Comparison of ENCODE assay signal across 8 cellular contexts in genomic region chr14:55136868-55137785, GRCh38. TPM values are rescaled to one million over a fixed set of nuclear protein-coding genes. Genes with fewer than 3 reads are reported as not detected.
DNase-seq lines count a peak whose midpoint lies in the region; ATAC-seq and TF ChIP-seq lines count a peak whose summit lies in the region.

No MANE protein-coding gene starts in this region.

- TF ChIP-seq CTCF in gastrocnemius medialis (IDR thresholded peaks at IDR 0.05 in 4 of 5, conservative IDR thresholded peaks at IDR 0.05 in 1 of 5): no peak

- no peaks in the 10 kb centered on the region for H3K9me3 ChIP-seq in gastrocnemius medialis

- peak overlapping the region; percentile 46 to 73 (median 56) for H3K27ac ChIP-seq in gastrocnemius medialis

- peaks cover 0 to 19% of the 10 kb centered on the region in 2 donors for H3K36me3 ChIP-seq in gastrocnemius medialis

- H3K4me1 ChIP-seq in gastrocnemius medialis: peaks cover 20 to 32% of the 10 kb centered on the region in 2 donors

- ATAC-seq in gastrocnemius medialis (peak; percentile 55 to 76), HG03432 (IDR thresholded peaks at IDR 0.05; ENCODE audit: unreplicated experiment) (no peak), HG03378 (IDR thresholded peaks at IDR 0.05; ENCODE audit: unreplicated experiment) (no peak)

- in situ Hi-C loops in gastrocnemius medialis (cut with MboI; ENCODE audit: low sequenced_read_pairs in 4 of 4): no loop called here

- no peaks in the 10 kb centered on the region for H3K27me3 ChIP-seq in gastrocnemius medialis

- intact Hi-C loops in gastrocnemius medialis (cut with DNase I; ENCODE audit: low total_unique reads): no loop called here

- DNase-seq in EL (peak; percentile 60), cerebellum (ENCODE audit: low spot score) (peak; percentile 14), inferior parietal cortex (ENCODE audit: extremely low spot score) (peak; percentile 58), gastrocnemius medialis (peak; percentile 30), NCI-H2107 treated with DMSO at 0.1 percent for 48 hours (lab: John Stamatoyannopoulos, UW; ENCODE audit: unreplicated experiment) (no peak), NCI-H774 (lab: John Stamatoyannopoulos, UW) (no peak)

- peak overlapping the region in 3 of 4 donors; percentile 10 to 17 (median 16) for H3K4me3 ChIP-seq in gastrocnemius medialis

- no peak for TF ChIP-seq POLR2A in gastrocnemius medialis (IDR thresholded peaks at IDR 0.05)

RNA-seq across cellular contexts. Expression of gene LGALS3, which starts 8.1 kb away (rescaled TPM):
- 8.3 TPM for total RNA-seq in cerebellum
- 100 to 1,000 TPM in 1 of 4 donors, 10 to 100 TPM in 3; 68.0 to 124 (median 80.6) TPM for total RNA-seq in gastrocnemius medialis

RNA-seq across cellular contexts. Expression of gene DLGAP5, which starts 54.3 kb away (rescaled TPM):
- total RNA-seq in cerebellum (12.6 TPM), gastrocnemius medialis (not detected)

Comparison
In these comparisons a context has a peak if more than half of its experiments do, and no peak if none do; other contexts are left out.
1. DNase-seq: peak in EL (single experiment), cerebellum (single experiment), inferior parietal cortex (single experiment) and gastrocnemius medialis (2 of 2); none in NCI-H2107 treated with DMSO at 0.1 percent for 48 hours (single experiment) and NCI-H774 (single experiment).
2. ATAC-seq: peak in gastrocnemius medialis (2 of 2); none in HG03432 (single experiment) and HG03378 (single experiment).
3. RNA of gene DLGAP5, which starts 54.3 kb away (total RNA-seq): 12.6 TPM in cerebellum (single experiment); not detected in gastrocnemius medialis; every median in the first group is over 10 times any median in the second.